20 cellular contexts compared by ENCODE assay signal in the genomic region with DNA sequence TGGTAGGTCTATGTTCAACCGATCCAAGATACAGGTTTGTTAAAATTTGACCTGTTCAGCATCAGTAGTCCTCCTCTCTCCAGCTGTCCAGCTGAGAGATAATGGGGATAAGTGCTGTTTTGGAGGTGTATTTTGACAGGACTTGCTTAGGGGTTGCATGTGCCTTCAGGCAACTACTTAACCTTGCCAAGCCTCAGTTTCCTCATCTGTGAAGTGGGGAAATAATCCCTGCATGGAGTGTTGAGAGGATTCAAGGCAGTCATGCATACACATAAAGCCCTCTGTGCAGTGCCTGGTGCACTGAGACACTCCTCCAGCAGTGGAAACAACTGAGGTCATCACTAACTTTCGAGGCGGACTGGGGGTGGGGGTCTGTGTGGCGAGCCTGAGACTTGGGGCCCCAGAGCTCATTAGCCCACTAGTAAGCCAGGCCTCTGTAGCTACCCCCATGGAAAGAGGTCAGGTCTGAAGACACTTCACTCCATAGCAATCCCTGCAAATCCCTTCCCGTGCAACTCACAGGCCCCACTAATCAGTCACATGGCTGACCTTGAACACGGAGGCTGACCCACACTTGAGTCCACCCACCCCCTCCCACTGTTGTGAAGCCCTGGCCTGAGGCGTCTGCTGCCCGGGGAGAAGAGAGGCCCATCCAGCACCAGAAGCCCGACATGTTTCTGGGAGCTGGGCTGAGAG. TPM values are rescaled to one million over a fixed set of nuclear protein-coding genes. Genes with fewer than 3 reads are reported as not detected.
DNase-seq lines count a peak whose midpoint lies in the region; ATAC-seq, FAIRE-seq and TF ChIP-seq lines count a peak whose summit lies in the region.
"Had no signal": no experiment of that assay in that cellular context is flagged by ENCODE, and none has a peak within 500 bp of the region (broad histone marks: within the 10 kb centered on the region; RNA-seq: fewer than 3 reads in every experiment).

No MANE protein-coding gene starts in this region.

- H3K36me3 Mint-ChIP-seq in activated CD8-positive, alpha-beta memory T cell treated with anti-CD3 and anti-CD28 coated beads, Interleukin-2, amount 10 ng/mL, durations not matched to agents 7 days and 5 days: peaks cover 5% of the 10 kb centered on the region

- peaks cover 27% of the 10 kb centered on the region for H3K4me1 Mint-ChIP-seq in activated CD8-positive, alpha-beta memory T cell treated with anti-CD3 and anti-CD28 coated beads, Interleukin-2, amount 10 ng/mL, durations not matched to agents 7 days and 5 days

- peaks cover 1 to 39% of the 10 kb centered on the region in 2 experiments; a peak in 3 of 5 replicates for H3K27me3 ChIP-seq in HepG2 (ENCODE audit: control insufficient read depth in 1 of 2, insufficient read depth in 2 of 2, low read length in 2 of 2)
- no peaks in the 10 kb centered on the region for H3K27me3 ChIP-seq in right lobe of liver
- no peaks in the 10 kb centered on the region for H3K27me3 ChIP-seq in neutrophil
- H3K27me3 ChIP-seq in upper lobe of left lung: no peaks in the 10 kb centered on the region

- H3K4me1 ChIP-seq in HepG2 (ENCODE audit: insufficient read depth, low read length) (peaks cover 22% of the 10 kb centered on the region), right lobe of liver (no peaks in the 10 kb centered on the region), neutrophil (ENCODE audit: control insufficient read depth in 1 of 2, insufficient read depth in 1 of 2, low read depth in 1 of 2, low read length in 1 of 2) (peaks cover 75 to 98% of the 10 kb centered on the region in 2 experiments), upper lobe of left lung (peaks cover 19 to 51% (median 33%) of the 10 kb centered on the region in 4 donors)

- H3K27me3 Mint-ChIP-seq in activated CD8-positive, alpha-beta memory T cell treated with anti-CD3 and anti-CD28 coated beads, Interleukin-2, amount 10 ng/mL, durations not matched to agents 7 days and 5 days: no peaks in the 10 kb centered on the region
- H3K27me3 Mint-ChIP-seq: CD4-positive, alpha-beta T cell had no signal

- WGBS in HepG2 (ENCODE audit: low lambda C conversion rate): 11% methylated on average over 7 of the region's 9 CpGs
- WGBS in right lobe of liver (ENCODE audit: insufficient coverage, low coverage, low lambda C conversion rate, missing lambda C conversion rate): 71% methylated on average over 1 of the region's 9 CpGs
- 80 to 90% methylated on average over 3 to 9 of the region's 9 CpGs for WGBS in upper lobe of left lung, 2 donors

- TF ChIP-seq EP300 in HepG2 (IDR thresholded peaks at IDR 0.05; ENCODE audit: low read depth in 2 of 2, low read length in 2 of 2) (no peak), HepG2 (CRISPR knock-in tag; IDR thresholded peaks at IDR 0.05; ENCODE audit: borderline replicate concordance) (no peak), upper lobe of left lung (IDR thresholded peaks at IDR 0.05) (no peak)

- no peak for TF ChIP-seq POLR2A in HepG2 (IDR thresholded peaks at IDR 0.05; ENCODE audit: insufficient read depth in 1 of 2, low read depth in 2 of 2, low read length in 2 of 2)
- no peak for TF ChIP-seq POLR2A in right lobe of liver (IDR thresholded peaks at IDR 0.05)
- TF ChIP-seq POLR2A in upper lobe of left lung (IDR thresholded peaks at IDR 0.05): no peak

- no peaks in the 10 kb centered on the region for H3K36me3 ChIP-seq in HepG2 (replicated peaks in 1 of 2; ENCODE audit: control insufficient read depth in 1 of 2, insufficient read depth in 2 of 2, low read length in 2 of 2)
- no peaks in the 10 kb centered on the region for H3K36me3 ChIP-seq in right lobe of liver
- no peaks in the 10 kb centered on the region for H3K36me3 ChIP-seq in neutrophil
- no peaks in the 10 kb centered on the region for H3K36me3 ChIP-seq in upper lobe of left lung

- CTCF ChIA-PET in activated CD8-positive, alpha-beta memory T cell treated with anti-CD3 and anti-CD28 coated beads, Interleukin-2, amount 10 ng/mL, durations not matched to agents 7 days and 5 days (lab: Charles Lee): interaction anchor here (0.8 to 1.7 kb wide), 5 partner anchors 8 to 247 kb away, joined by 3 to 4 read pairs (median 4); no protein-coding TSS in a partner anchor
- CTCF ChIA-PET in HepG2 (lab: Yijun Ruan, JAX; ENCODE audit: low intra/inter-chr PET ratio, low total read pairs): no interaction called here

- H3K27ac ChIP-seq in HepG2 (ENCODE audit: extremely low read length, insufficient read depth, low read length): no peak overlapping the region
- H3K27ac ChIP-seq in right lobe of liver: no peak overlapping the region
- H3K27ac ChIP-seq in neutrophil: peak overlapping the region; percentile 95
- peak overlapping the region in 3 of 4 donors; percentile 44 to 82 (median 68) for H3K27ac ChIP-seq in upper lobe of left lung

- no peak overlapping the region for H3K4me3 Mint-ChIP-seq in activated CD8-positive, alpha-beta memory T cell treated with anti-CD3 and anti-CD28 coated beads, Interleukin-2, amount 10 ng/mL, durations not matched to agents 7 days and 5 days
- H3K4me3 Mint-ChIP-seq: B cell; CD4-positive, alpha-beta T cell had no signal

- H3K4me2 ChIP-seq in HepG2 (ENCODE audit: low read depth, low read length): no peak overlapping the region

- peak overlapping the region; percentile 52 for H3K27ac Mint-ChIP-seq in activated CD8-positive, alpha-beta memory T cell treated with anti-CD3 and anti-CD28 coated beads, Interleukin-2, amount 10 ng/mL, durations not matched to agents 7 days and 5 days
- H3K27ac Mint-ChIP-seq: B cell had no signal

- FAIRE-seq in HepG2 (lab: Jason Lieb, UNC): no peak
- FAIRE-seq: G401.6, RCC 7860 had no signal

- in situ Hi-C loops in HepG2 (cut with HindIII; ENCODE audit: extremely low pct_ligation_motif_present, low pct_unique_long_range_greater_than_20kb): loop anchor here (10.0 kb wide), 1 partner anchor 112 kb away; no protein-coding TSS in a partner anchor

- H3K9me3 ChIP-seq in HepG2 (ENCODE audit: low read length) (no peaks in the 10 kb centered on the region), right lobe of liver (no peaks in the 10 kb centered on the region), neutrophil (no peaks in the 10 kb centered on the region), upper lobe of left lung (no peaks in the 10 kb centered on the region)
- H3K9me3 ChIP-seq: Caco-2 had no signal

- intact Hi-C loops in HepG2 (cut with micrococcal nuclease; ENCODE audit: unreplicated experiment) (no loop called here), right lobe of liver (cut with DNase I) (no loop called here)

- H4K20me1 ChIP-seq in HepG2 (ENCODE audit: insufficient read depth, low read length): no peaks in the 10 kb centered on the region

- ATAC-seq in activated CD8-positive, alpha-beta memory T cell treated with anti-CD3 and anti-CD28 coated beads, Interleukin-2, amount 10 ng/mL, durations not matched to agents 7 days and 5 days: no peak
- ATAC-seq in HepG2 (peak; percentile 29), right lobe of liver (no peak), upper lobe of left lung (ENCODE audit: low FRiP score in 2 of 2) (no peak), HG03025 (IDR thresholded peaks at IDR 0.05; ENCODE audit: low FRiP score, unreplicated experiment) (no peak), HG03159 (IDR thresholded peaks at IDR 0.05; ENCODE audit: unreplicated experiment) (no peak)

- H3K4me3 ChIP-seq in HepG2 (replicated peaks in 1 of 3; ENCODE audit: insufficient read depth in 1 of 3, low read depth in 2 of 3, low read length in 3 of 3): no peak overlapping the region
- H3K4me3 ChIP-seq in right lobe of liver: no peak overlapping the region
- H3K4me3 ChIP-seq in neutrophil (ENCODE audit: low read depth in 1 of 2, low read length in 1 of 2): peak overlapping the region; percentile 40 to 49
- no peak overlapping the region for H3K4me3 ChIP-seq in upper lobe of left lung

- no peak overlapping the region for H3K9ac ChIP-seq in HepG2 (ENCODE audit: insufficient read depth, low read depth, low read length)

- no peak for DNase-seq in activated CD8-positive, alpha-beta memory T cell treated with anti-CD3 and anti-CD28 coated beads, Interleukin-2, amount 10 ng/mL, durations not matched to agents 7 days and 5 days
- no peak for DNase-seq in activated CD8-positive, alpha-beta memory T cell treated with anti-CD3 and anti-CD28 coated beads, Interleukin-2, amount 50 U/mL, for 48 hours
- DNase-seq in HepG2 (ENCODE audit: low spot score) (no peak), right lobe of liver (no peak), upper lobe of left lung (no peak)
- DNase-seq: Caco-2; CD4-positive, alpha-beta T cell; H7; NCI-H1105; NCI-H2081; NCI-H2171 treated with DMSO at 0.1 percent for 48 hours; NCI-H446; NCI-H526 treated with DMSO at 0.1 percent for 48 hours; Right ventricle myocardium superior had no signal

- no peak for TF ChIP-seq RAD21 in HepG2 (CRISPR knock-in tag; IDR thresholded peaks at IDR 0.05)

- TF ChIP-seq CTCF in HepG2 (CRISPR knock-in tag; IDR thresholded peaks at IDR 0.05) (no peak), right lobe of liver (IDR thresholded peaks at IDR 0.05) (no peak), neutrophil (IDR thresholded peaks at IDR 0.05) (no peak), upper lobe of left lung (IDR thresholded peaks at IDR 0.05) (no peak)

- no peak overlapping the region for H2AFZ ChIP-seq in HepG2 (ENCODE audit: low read length)

- BruUV-seq in HepG2 (replicated peaks; lab: Mats Ljungman, UMichigan): no TSS peak

- H3K79me2 ChIP-seq in HepG2 (ENCODE audit: insufficient read depth, low read length): no peaks in the 10 kb centered on the region

- H3K9me3 Mint-ChIP-seq in activated CD8-positive, alpha-beta memory T cell treated with anti-CD3 and anti-CD28 coated beads, Interleukin-2, amount 10 ng/mL, durations not matched to agents 7 days and 5 days (ENCODE audit: low read depth): no peaks in the 10 kb centered on the region
- H3K9me3 Mint-ChIP-seq: CD4-positive, alpha-beta T cell had no signal

- POLR2A ChIA-PET in HepG2 (lab: Yijun Ruan, JAX): interaction anchor here (0.7 to 1.0 kb wide), 2 partner anchors 11 to 251 kb away, joined by 3 read pairs; no protein-coding TSS in a partner anchor

RNA-seq across cellular contexts. Expression of a gene that starts 25.9 kb away (rescaled TPM):
- 10 to 100 TPM; 55.3 to 64.6 TPM for total RNA-seq in activated CD8-positive, alpha-beta memory T cell treated with anti-CD3 and anti-CD28 coated beads, Interleukin-2, amount 10 ng/mL, durations not matched to agents 7 days and 5 days
- 10.7 and 20.7 TPM in 2 replicates for total RNA-seq in HepG2 (2016; rRNA removed; fragmentation: Illumina TruSeq; extraction: Trizol)
- total RNA-seq in HepG2 (2016; cell fraction: cytosol; rRNA removed; fragmentation: Illumina TruSeq; extraction: Trizol; ENCODE audit: low read depth): 8.8 and 11.0 TPM in 2 replicates
- 8.8 and 20.3 TPM in 2 replicates for total RNA-seq in HepG2 (2016; cell fraction: insoluble cytoplasmic fraction; rRNA removed; fragmentation: Illumina TruSeq; extraction: Trizol)
- total RNA-seq in HepG2 (2016; cell fraction: membrane; rRNA removed; fragmentation: Illumina TruSeq; extraction: Trizol): 5.1 and 5.2 TPM in 2 replicates
- 25.9 and 32.4 TPM in 2 replicates for total RNA-seq in HepG2 (2016; cell fraction: nucleus; rRNA removed; fragmentation: Illumina TruSeq; extraction: Trizol)
- 14.1 and 15.4 TPM in 2 replicates for polyA plus RNA-seq in HepG2 (2011; rRNA removed)
- polyA plus RNA-seq in HepG2 (2011; cell fraction: cytosol; rRNA removed): 8.6 and 9.7 TPM in 2 replicates
- 33.2 and 41.8 TPM in 2 replicates for polyA plus RNA-seq in HepG2 (2011; cell fraction: nucleus; rRNA removed)
- 10.9 and 13.7 TPM in 2 replicates for polyA plus RNA-seq in HepG2 (2012)
- polyA plus RNA-seq in HepG2 (2016; cell fraction: cytosol; fragmentation: Illumina TruSeq; extraction: Trizol; ENCODE audit: low read depth): 0.76 and 1.2 TPM in 2 replicates
- polyA plus RNA-seq in HepG2 (2016; cell fraction: insoluble cytoplasmic fraction; fragmentation: Illumina TruSeq; extraction: Trizol; ENCODE audit: low read depth): 5.9 and 6.8 TPM in 2 replicates
- polyA plus RNA-seq in HepG2 (2016; cell fraction: membrane; fragmentation: Illumina TruSeq; extraction: Trizol; ENCODE audit: low read depth): 1.5 and 1.7 TPM in 2 replicates
- 35.4 and 36.8 TPM in 2 replicates for polyA plus RNA-seq in HepG2 (2016; cell fraction: nucleus; fragmentation: Illumina TruSeq; extraction: Trizol; ENCODE audit: insufficient read depth, low read depth)
- polyA minus RNA-seq in HepG2 (2011; rRNA and poly(A)+ RNA removed; ENCODE audit: low replicate concordance): 52.1 and 83.7 TPM in 2 replicates
- 14.3 and 18.8 TPM in 2 replicates for polyA minus RNA-seq in HepG2 (2011; cell fraction: cytosol; rRNA and poly(A)+ RNA removed)
- 28.2 and 33.0 TPM in 2 replicates for polyA minus RNA-seq in HepG2 (2011; cell fraction: nucleus; rRNA and poly(A)+ RNA removed)
- total RNA-seq in right lobe of liver: 1 to 10 TPM; 1.5 to 8.2 (median 4.1) TPM
- total RNA-seq in upper lobe of left lung: 100 to 1,000 TPM in 2 of 6 donors, 10 to 100 TPM in 4; 60.6 to 154 (median 92.8) TPM

Comparison
In these comparisons a context has a peak if more than half of its experiments do, and no peak if none do; other contexts are left out.
1. H3K27ac ChIP-seq: peak in neutrophil (single experiment) and upper lobe of left lung (3 of 4); none in HepG2 (single experiment) and right lobe of liver (0 of 3).
2. H3K4me3 ChIP-seq: peak in neutrophil (2 of 2); none in HepG2 (0 of 3), right lobe of liver (0 of 3) and upper lobe of left lung (0 of 4).